In the genomic region with DNA sequence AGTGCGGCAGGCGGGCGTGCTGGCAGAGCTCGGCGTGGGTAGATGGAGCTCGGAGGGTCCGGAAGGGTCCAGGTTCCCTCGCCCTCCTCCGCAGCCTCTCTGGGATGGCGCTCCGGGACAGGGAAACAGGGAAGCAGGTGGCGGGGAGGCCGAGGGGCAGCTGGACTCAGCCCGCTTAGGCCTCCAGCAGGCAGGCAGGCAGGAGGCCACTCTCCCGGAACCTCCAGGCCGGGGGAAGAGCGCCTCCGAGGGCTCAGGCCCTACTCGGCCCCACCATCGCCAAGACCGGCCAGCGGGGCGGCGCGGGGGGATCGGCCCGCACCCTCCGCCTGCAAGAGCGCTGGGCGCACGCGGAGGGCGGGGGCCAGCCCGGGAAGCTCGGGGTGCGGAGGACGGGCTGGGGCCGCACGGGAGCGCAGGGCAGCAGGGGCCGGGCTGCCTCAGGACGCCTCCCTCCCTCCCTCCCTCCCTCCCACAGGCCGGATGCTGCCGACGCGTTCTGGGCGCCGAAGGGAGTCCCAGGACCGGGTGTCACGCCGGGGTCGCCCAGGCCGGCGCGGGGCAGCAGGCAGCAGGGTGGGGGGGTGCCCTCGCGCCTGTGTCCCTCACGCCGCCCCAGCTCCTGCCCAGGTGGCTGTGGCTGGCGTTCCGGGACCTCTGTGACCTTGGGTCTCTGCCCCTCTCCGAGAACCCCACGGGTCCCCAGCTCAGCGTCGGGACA, we compare ENCODE assay signal across 8 cellular contexts. TPM values are rescaled to one million over a fixed set of nuclear protein-coding genes. Genes with fewer than 3 reads are reported as not detected.
DNase-seq lines count a peak whose midpoint lies in the region; ATAC-seq and TF ChIP-seq lines count a peak whose summit lies in the region.

No MANE protein-coding gene starts in this region.

- H3K27ac Mint-ChIP-seq in central memory CD8-positive, alpha-beta T cell (ENCODE audit: low read depth), result peak overlapping the region; percentile 88

- peak; percentile 39 for DNase-seq in activated gamma-delta T cell (lab: John Stamatoyannopoulos, UW)
- DNase-seq in activated gamma-delta T cell treated with Interleukin-2 at 50 U/mL for 16 hours, result no peak
- DNase-seq in OCI-LY7 (ENCODE audit: low spot score), result peak; percentile 67
- no peak for DNase-seq in central memory CD8-positive, alpha-beta T cell (ENCODE audit: low spot score in 2 of 2)
- DNase-seq in right lobe of liver, result peak in 2 of 3 donors; percentile 60 to 75
- peak; percentile 68 to 80 for DNase-seq in suprapubic skin (ENCODE audit: low spot score in 2 of 2)
- no peak for DNase-seq in cerebellar nuclear complex (lab: John Stamatoyannopoulos, UW)

- CTCF ChIA-PET in OCI-LY7 (lab: Charles Lee; ENCODE audit: unreplicated experiment), result no interaction called here

- ATAC-seq in HG02763 (IDR thresholded peaks at IDR 0.05; ENCODE audit: unreplicated experiment) (peak; percentile 15), right lobe of liver (peak in 3 of 4 donors; percentile 1 to 17 (median 2))
- peak; percentile 16 for ATAC-seq in central memory CD8-positive, alpha-beta T cell (replicated peaks; ENCODE audit: extremely low read depth, poor library complexity, severe bottlenecking)

- H3K27me3 ChIP-seq in right lobe of liver, result no peaks in the 10 kb centered on the region
- H3K27me3 ChIP-seq in suprapubic skin, result no peaks in the 10 kb centered on the region

- H3K9me3 Mint-ChIP-seq in central memory CD8-positive, alpha-beta T cell, result no peaks in the 10 kb centered on the region

- TF ChIP-seq EP300 in suprapubic skin (IDR thresholded peaks at IDR 0.05), result no peak

- no peaks in the 10 kb centered on the region for H3K27me3 Mint-ChIP-seq in central memory CD8-positive, alpha-beta T cell

- H3K4me3 ChIP-seq in OCI-LY7 (ENCODE audit: low read depth, low read length, poor library complexity, severe bottlenecking) (peak overlapping the region; percentile 86), right lobe of liver (peak overlapping the region; percentile 87 to 91 (median 89)), suprapubic skin (peak overlapping the region; percentile 96)

- H3K4me1 Mint-ChIP-seq in central memory CD8-positive, alpha-beta T cell, result peaks cover 26% of the 10 kb centered on the region

- no peak overlapping the region for H2AFZ ChIP-seq in OCI-LY7 (ENCODE audit: low read length)

- H3K79me2 ChIP-seq in OCI-LY7 (ENCODE audit: insufficient read depth, low read depth, low read length), result no peaks in the 10 kb centered on the region

- WGBS in right lobe of liver (ENCODE audit: insufficient coverage, low coverage, low lambda C conversion rate, missing lambda C conversion rate), result 0% methylated on average over 13 of the region's 65 CpGs
- WGBS in suprapubic skin, result no CpG with 5 or more reads among the region's 65 CpGs

- TF ChIP-seq POLR2A in right lobe of liver (IDR thresholded peaks at IDR 0.05), result no peak
- TF ChIP-seq POLR2A in suprapubic skin (IDR thresholded peaks at IDR 0.05), result no peak

- no peaks in the 10 kb centered on the region for H4K20me1 ChIP-seq in OCI-LY7 (ENCODE audit: insufficient read depth, low read length)

- TF ChIP-seq CTCF in OCI-LY7 (conservative IDR thresholded peaks at IDR 0.05; ENCODE audit: low read length), result 0 out of 2 replicates have a peak, but pooled peaks have one; percentile 14
- TF ChIP-seq CTCF in right lobe of liver (IDR thresholded peaks at IDR 0.05), result no peak
- no peak for TF ChIP-seq CTCF in suprapubic skin (IDR thresholded peaks at IDR 0.05)

- H3K4me1 ChIP-seq in OCI-LY7 (ENCODE audit: insufficient read depth, low read length, poor library complexity, severe bottlenecking) (peaks cover 20% of the 10 kb centered on the region), right lobe of liver (peaks cover 0 to 45% (median 15%) of the 10 kb centered on the region in 4 donors), suprapubic skin (peaks cover 54% of the 10 kb centered on the region)

- intact Hi-C loops in OCI-LY7 (cut with micrococcal nuclease; ENCODE audit: unreplicated experiment) (loop anchor here (1.0 to 10.0 kb wide), 6 partner anchors 9 to 1691 kb away; a partner anchor contains a TSS), right lobe of liver (cut with DNase I) (no loop called here)

- POLR2A ChIA-PET in OCI-LY7 (lab: Charles Lee), result interaction anchor here (0.6 to 0.8 kb wide), 2 partner anchors 74 to 185 kb away, joined by 3 read pairs; no protein-coding TSS in a partner anchor

- H3K36me3 Mint-ChIP-seq in central memory CD8-positive, alpha-beta T cell (ENCODE audit: insufficient read depth), result peaks cover 12% of the 10 kb centered on the region

- H3K27ac ChIP-seq in OCI-LY7 (ENCODE audit: low read depth, low read length, poor library complexity, severe bottlenecking) (peak overlapping the region; percentile 48), right lobe of liver (peak overlapping the region; percentile 84 to 97 (median 95)), suprapubic skin (peak overlapping the region; percentile 95)

- H3K4me2 ChIP-seq in OCI-LY7 (ENCODE audit: low read length), result peak overlapping the region; percentile 83

- no TSS peak for BruUV-seq in OCI-LY7 (replicated peaks; lab: Mats Ljungman, UMichigan)

- peak overlapping the region; percentile 85 for H3K4me3 Mint-ChIP-seq in central memory CD8-positive, alpha-beta T cell

- no peaks in the 10 kb centered on the region for H3K9me2 ChIP-seq in OCI-LY7 (ENCODE audit: insufficient read depth, low read length)

- H3K9me3 ChIP-seq in OCI-LY7 (ENCODE audit: low read length) (no peaks in the 10 kb centered on the region), right lobe of liver (no peaks in the 10 kb centered on the region), suprapubic skin (no peaks in the 10 kb centered on the region)

- H3K36me3 ChIP-seq in OCI-LY7 (ENCODE audit: insufficient read depth, low read length) (no peaks in the 10 kb centered on the region), right lobe of liver (peaks cover 0 to 10% (median 0%) of the 10 kb centered on the region in 4 donors), suprapubic skin (peaks cover 6% of the 10 kb centered on the region)

RNA-seq across cellular contexts. Expression of a gene that starts 1.0 kb away (rescaled TPM):
- total RNA-seq in OCI-LY7 (2014; rRNA removed; shearing (Covaris generic)), result 58.8 and 61.1 TPM in 2 replicates
- 90.2 and 96.5 TPM in 2 replicates for total RNA-seq in OCI-LY7 (2022)
- total RNA-seq in right lobe of liver, result 100 to 1,000 TPM; 151 to 259 (median 181) TPM
- 100 to 1,000 TPM in 2 of 4 donors, 10 to 100 TPM in 2; 74.5 to 142 (median 97.4) TPM for total RNA-seq in suprapubic skin

RNA-seq across cellular contexts. Expression of a gene that starts 11.9 kb away (rescaled TPM):
- 0.44 and 1.3 TPM in 2 replicates for total RNA-seq in OCI-LY7 (2014; rRNA removed; shearing (Covaris generic))
- total RNA-seq in OCI-LY7 (2022) (4.0 and 4.5 TPM in 2 replicates), right lobe of liver (1 to 10 TPM in 3 of 6 experiments, under 1 TPM in 2, not detected in 1; 0.73 to 1.7 (median 1.4) TPM), suprapubic skin (1 to 10 TPM; 3.5 to 7.9 (median 4.5) TPM)

RNA-seq across cellular contexts. Expression of a gene that starts 15.0 kb away (rescaled TPM):
- total RNA-seq in OCI-LY7 (2014; rRNA removed; shearing (Covaris generic)), result 44.4 and 58.5 TPM in 2 replicates
- total RNA-seq in OCI-LY7 (2022) (68.3 and 81.1 TPM in 2 replicates), right lobe of liver (1,000 to 10,000 TPM in 2 of 6 experiments, 100 to 1,000 TPM in 4; 195 to 1,174 (median 649) TPM), suprapubic skin (100 to 1,000 TPM; 183 to 282 (median 265) TPM)

RNA-seq across cellular contexts. Expression of a gene that starts 52.9 kb away (rescaled TPM):
- 76.2 and 78.7 TPM in 2 replicates for total RNA-seq in OCI-LY7 (2014; rRNA removed; shearing (Covaris generic))
- total RNA-seq in OCI-LY7 (2022), result 70.5 and 76.5 TPM in 2 replicates
- 10 to 100 TPM in 3 of 6 experiments, 1 to 10 TPM in 3; 4.7 to 14.7 (median 9.0) TPM for total RNA-seq in right lobe of liver
- total RNA-seq in suprapubic skin, result 100 to 1,000 TPM in 1 of 4 donors, 10 to 100 TPM in 3; 11.6 to 102 (median 22.6) TPM

Comparison
In these comparisons a context has a peak if more than half of its experiments do, and no peak if none do; other contexts are left out.
1. DNase-seq: peak in activated gamma-delta T cell (single experiment), OCI-LY7 (single experiment), right lobe of liver (2 of 3) and suprapubic skin (2 of 2); none in activated gamma-delta T cell treated with Interleukin-2 at 50 U/mL for 16 hours (single experiment), central memory CD8-positive, alpha-beta T cell (0 of 2) and cerebellar nuclear complex (0 of 2).
2. Peak in every context shown above with its lines, with median percentiles within 50 percentile points of each other: ATAC-seq, H3K27ac ChIP-seq and H3K4me3 ChIP-seq.